32 cellular contexts compared by ENCODE assay signal in the genomic region with DNA sequence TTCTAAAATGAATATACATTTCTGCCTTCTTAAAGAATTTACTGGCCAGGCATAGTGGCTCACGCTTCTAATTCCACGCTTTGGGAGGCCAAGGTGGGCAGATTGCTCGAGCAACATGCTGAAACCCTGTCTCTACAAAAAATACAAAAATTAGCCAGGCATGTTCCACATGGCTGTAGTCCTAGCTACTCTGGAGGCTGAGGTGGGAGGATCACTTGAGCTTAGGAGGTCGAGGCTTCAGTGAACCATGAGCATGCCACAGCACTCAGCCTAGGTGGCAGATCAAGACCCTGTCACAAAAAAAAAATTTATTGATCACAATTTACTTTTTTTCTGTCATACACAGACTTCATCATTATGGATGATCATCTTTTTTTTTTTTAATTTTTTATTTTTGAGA.
"Had no signal": no experiment of that assay in that cellular context is flagged by ENCODE, and none has a peak within 500 bp of the region (broad histone marks: within the 10 kb centered on the region; RNA-seq: fewer than 3 reads in every experiment).

No MANE protein-coding gene starts in this region.

- H3K27me3 ChIP-seq: ascending aorta, breast epithelium, cardiac muscle cell, colonic mucosa, esophagus squamous epithelium had no signal

- H3K9me3 ChIP-seq: ascending aorta, breast epithelium, colonic mucosa, esophagus squamous epithelium had no signal

- DNase-seq: activated B cell treated with CpG ODN at 0.5 μM for 24 hours; activated CD4-positive, alpha-beta memory T cell treated with anti-CD3 and anti-CD28 coated beads, Interleukin-2, amount 10 ng/mL, durations not matched to agents 7 days and 5 days; activated CD4-positive, alpha-beta T cell treated with anti-CD3 and anti-CD28 coated beads for 48 hours; activated CD4-positive, alpha-beta T cell treated with anti-CD3 and anti-CD28 coated beads, Interleukin-2, amount 50 U/mL, for 4 hours; activated CD8-positive, alpha-beta memory T cell treated with anti-CD3 and anti-CD28 coated beads, Interleukin-2, amount 10 ng/mL, durations not matched to agents 7 days and 5 days; activated CD8-positive, alpha-beta memory T cell treated with anti-CD3 and anti-CD28 coated beads, Interleukin-2, amount 50 U/mL, for 4 hours; activated effector memory CD4-positive, alpha-beta T cell treated with anti-CD3 and anti-CD28 coated beads, Interleukin-2, amount 50 U/mL, for 16 hours; activated naive CD4-positive, alpha-beta T cell treated with anti-CD3 and anti-CD28 coated beads, Interleukin-2, amount 10 ng/mL, durations not matched to agents 7 days and 5 days; activated naive CD8-positive, alpha-beta T cell treated with anti-CD3 and anti-CD28 coated beads for 36 hours; activated T-cell treated with anti-CD3 and anti-CD28 coated beads, Interleukin-2, amount 50 U/mL, for 1 hour; activated T-cell treated with anti-CD3 and anti-CD28 coated beads, Interleukin-2, amount 50 U/mL, for 48 hours; central memory CD4-positive, alpha-beta T cell; cerebellar nuclear complex; colonic mucosa; effector CD8-positive, alpha-beta T cell; esophagus squamous epithelium; head of caudate nucleus; SW 1271; T-cell; T1000; WERI-Rb-1 had no signal

- H3K27ac Mint-ChIP-seq: activated B cell treated with CpG ODN at 0.5 μM for 24 hours; activated CD4-positive, alpha-beta memory T cell treated with anti-CD3 and anti-CD28 coated beads, Interleukin-2, amount 10 ng/mL, durations not matched to agents 7 days and 5 days; activated T-helper 1 cell treated with anti-CD3 and anti-CD28 coated beads, Interleukin-12 subunit alpha, Interleukin-12 subunit beta, Interleukin-2, Interleukin-4 antibody, amounts not matched to agents 30 ng/mL and 10 ng/mL and 1 ng/mL, durations not matched to agents 14 hours and 24 hours and 36 hours; activated T-helper 2 cell treated with anti-CD3 and anti-CD28 coated beads, Interferon-gamma antibody, Interleukin-2, Interleukin-4, amounts not matched to agents 10 μg/mL and 5 μg/mL and 100 μg/mL, durations not matched to agents 14 hours and 24 hours and 36 hours; T-helper 1 cell treated with Interleukin-12 subunit alpha and Interleukin-12 subunit beta and Interleukin-4 antibody, amounts not matched to agents 30 μg/mL and 1 μg/mL, for 36 hours had no signal

- H3K9me3 Mint-ChIP-seq: activated T-helper 1 cell treated with anti-CD3 and anti-CD28 coated beads, Interleukin-12 subunit alpha, Interleukin-12 subunit beta, Interleukin-2, Interleukin-4 antibody, amounts not matched to agents 30 ng/mL and 10 ng/mL and 1 ng/mL, durations not matched to agents 14 hours and 24 hours and 36 hours; activated T-helper 2 cell treated with anti-CD3 and anti-CD28 coated beads, Interferon-gamma antibody, Interleukin-2, Interleukin-4, amounts not matched to agents 10 μg/mL and 5 μg/mL and 100 μg/mL, durations not matched to agents 14 hours and 24 hours and 36 hours; T-cell; T-helper 1 cell treated with Interleukin-12 subunit alpha and Interleukin-12 subunit beta and Interleukin-4 antibody, amounts not matched to agents 30 μg/mL and 1 μg/mL, for 36 hours; T-helper 2 cell treated with Interferon-gamma antibody and Interleukin-4, amounts not matched to agents 5 μg/mL and 100 μg/mL, for 36 hours had no signal

- H3K4me3 ChIP-seq: ascending aorta, breast epithelium, cardiac muscle cell, colonic mucosa, esophagus squamous epithelium had no signal

- H3K36me3 ChIP-seq: ascending aorta, breast epithelium, cardiac muscle cell, colonic mucosa, esophagus squamous epithelium, WERI-Rb-1 had no signal

- H3K27ac ChIP-seq: ascending aorta, breast epithelium, cardiac muscle cell, colonic mucosa, epithelial cell of prostate, esophagus squamous epithelium, WERI-Rb-1 had no signal

- H3K4me1 ChIP-seq: ascending aorta, breast epithelium, colonic mucosa had no signal

- H3K4me3 Mint-ChIP-seq: activated B cell treated with CpG ODN at 0.5 μM for 24 hours; activated CD4-positive, alpha-beta memory T cell treated with anti-CD3 and anti-CD28 coated beads, Interleukin-2, amount 10 ng/mL, durations not matched to agents 7 days and 5 days; activated CD8-positive, alpha-beta memory T cell treated with anti-CD3 and anti-CD28 coated beads, Interleukin-2, amount 10 ng/mL, durations not matched to agents 7 days and 5 days; activated naive CD4-positive, alpha-beta T cell treated with anti-CD3 and anti-CD28 coated beads, Interleukin-2, amount 10 ng/mL, durations not matched to agents 7 days and 5 days; activated naive CD8-positive, alpha-beta T cell treated with anti-CD3 and anti-CD28 coated beads for 36 hours; activated T-helper 1 cell treated with anti-CD3 and anti-CD28 coated beads, Interleukin-12 subunit alpha, Interleukin-12 subunit beta, Interleukin-2, Interleukin-4 antibody, amounts not matched to agents 30 ng/mL and 10 ng/mL and 1 ng/mL, durations not matched to agents 14 hours and 24 hours and 36 hours; T-helper 1 cell treated with Interleukin-12 subunit alpha and Interleukin-12 subunit beta and Interleukin-4 antibody, amounts not matched to agents 30 μg/mL and 1 μg/mL, for 36 hours had no signal

- ATAC-seq: activated CD4-positive, CD25-positive, alpha-beta regulatory T cell treated with anti-CD3 and anti-CD28 coated beads, Interleukin-2, amount 50 U/mL, for 24 hours; activated CD8-positive, alpha-beta memory T cell treated with anti-CD3 and anti-CD28 coated beads, Interleukin-2, amount 10 ng/mL, durations not matched to agents 7 days and 5 days; T-cell had no signal

- H3K27me3 Mint-ChIP-seq: activated B cell treated with CpG ODN at 0.5 μM for 24 hours; activated CD4-positive, alpha-beta memory T cell treated with anti-CD3 and anti-CD28 coated beads, Interleukin-2, amount 10 ng/mL, durations not matched to agents 7 days and 5 days; activated CD8-positive, alpha-beta memory T cell treated with anti-CD3 and anti-CD28 coated beads, Interleukin-2, amount 10 ng/mL, durations not matched to agents 7 days and 5 days; activated naive CD4-positive, alpha-beta T cell treated with anti-CD3 and anti-CD28 coated beads, Interleukin-2, amount 10 ng/mL, durations not matched to agents 7 days and 5 days; activated naive CD8-positive, alpha-beta T cell treated with anti-CD3 and anti-CD28 coated beads for 36 hours; brain; T-cell had no signal

- FAIRE-seq: endothelial cell of umbilical vein had no signal
